ENCODE assay signal across 1 cellular context in genomic region chr14:66003082-66003740, GRCh38.
TF ChIP-seq lines count a peak whose summit lies in the region.

No MANE protein-coding gene starts in this region.

TF ChIP-seq in GM23338, 12 proteins besides CTCF, POLR2A, EP300 and RAD21:
- TF ChIP-seq ZNF462 (CRISPR knock-in tag; IDR thresholded peaks at IDR 0.05) (no peak), REST (IDR thresholded peaks at IDR 0.05; ENCODE audit: unreplicated experiment) (no peak), POLR2AphosphoS5 (IDR thresholded peaks at IDR 0.05; ENCODE audit: low read depth) (no peak), ZNF114 (CRISPR knock-in tag; IDR thresholded peaks at IDR 0.05) (no peak), ETS1 (IDR thresholded peaks at IDR 0.05) (no peak), JUNB (IDR thresholded peaks at IDR 0.05; ENCODE audit: unreplicated experiment) (no peak), EZH2 (IDR thresholded peaks at IDR 0.05; ENCODE audit: low read depth, unreplicated experiment) (no peak), CREB1 (CRISPR knock-in tag; IDR thresholded peaks at IDR 0.05; ENCODE audit: low read depth) (no peak)
